In the genomic region with DNA sequence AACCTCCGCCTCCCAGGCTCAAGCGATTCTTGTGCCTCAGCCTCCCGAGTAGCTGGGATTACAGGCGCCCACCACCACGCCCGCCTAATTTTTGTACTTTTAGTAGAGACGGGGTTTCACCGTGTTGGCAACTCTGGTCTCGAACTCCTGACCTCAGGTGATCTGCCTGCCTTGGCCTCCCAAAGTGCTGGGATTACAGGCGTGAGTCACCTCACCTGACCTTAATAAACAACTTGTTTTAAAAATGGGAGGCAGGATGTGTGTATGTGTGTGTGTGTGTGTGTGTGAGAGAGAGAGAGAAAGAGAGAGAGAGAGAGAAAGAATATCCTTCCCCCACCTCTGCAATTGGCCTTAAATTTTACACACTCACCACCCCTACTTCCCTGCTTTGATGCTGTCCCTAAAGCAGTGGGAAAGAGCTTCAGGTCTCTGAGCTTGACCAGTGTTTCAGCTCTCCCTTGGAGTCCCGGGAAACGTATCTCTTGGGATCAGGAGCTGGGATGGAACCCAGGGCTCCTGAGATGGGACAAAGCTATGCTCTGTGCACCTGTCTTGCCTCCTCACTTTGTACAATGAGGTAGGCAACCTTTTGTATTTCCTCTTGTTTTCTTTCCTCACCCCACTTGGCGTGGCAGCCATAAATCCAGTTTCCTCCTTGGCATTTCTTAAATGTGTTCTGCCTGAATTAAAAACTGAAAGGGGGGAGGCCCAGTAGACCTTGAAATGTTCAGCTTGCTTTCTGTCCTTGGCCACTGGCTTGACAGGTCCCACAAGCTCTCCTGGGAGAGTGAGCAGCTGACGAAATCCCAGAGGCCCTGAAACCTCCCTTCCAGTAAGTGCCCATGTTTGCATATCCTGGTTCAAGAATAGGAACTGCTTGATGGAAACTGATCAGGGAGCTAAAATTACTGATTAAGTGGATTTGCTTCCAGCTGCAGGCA, we compare ENCODE assay signal across 10 cellular contexts. TPM values are rescaled to one million over a fixed set of nuclear protein-coding genes. Genes with fewer than 3 reads are reported as not detected.
DNase-seq lines count a peak whose midpoint lies in the region; ATAC-seq, FAIRE-seq and TF ChIP-seq lines count a peak whose summit lies in the region.
"Had no signal": no experiment of that assay in that cellular context is flagged by ENCODE, and none has a peak within 500 bp of the region (broad histone marks: within the 10 kb centered on the region; RNA-seq: fewer than 3 reads in every experiment).

No MANE protein-coding gene starts in this region.

- in situ Hi-C loops in HepG2 (cut with HindIII; ENCODE audit: extremely low pct_ligation_motif_present, low pct_unique_long_range_greater_than_20kb) = no loop called here

- intact Hi-C loops in HepG2 (cut with micrococcal nuclease; ENCODE audit: unreplicated experiment) (no loop called here), upper lobe of right lung (cut with DNase I) (no loop called here)

- H4K20me1 ChIP-seq in HepG2 (ENCODE audit: insufficient read depth, low read length) = no peaks in the 10 kb centered on the region

- H3K9me3 ChIP-seq in HepG2 (ENCODE audit: low read length) = no peaks in the 10 kb centered on the region
- H3K9me3 ChIP-seq in upper lobe of right lung = no peaks in the 10 kb centered on the region

- peak in 1 of 2 experiments; percentile 85; a peak in 2 of 4 replicates for TF ChIP-seq EP300 in HepG2 (IDR thresholded peaks at IDR 0.05; ENCODE audit: low read depth in 2 of 2, low read length in 2 of 2)
- TF ChIP-seq EP300 in HepG2 (CRISPR knock-in tag; IDR thresholded peaks at IDR 0.05; ENCODE audit: borderline replicate concordance) = peak; percentile 87; the same call in 1 of the 2 replicates

- peaks cover 52% of the 10 kb centered on the region for H3K36me3 Mint-ChIP-seq in activated naive CD4-positive, alpha-beta T cell treated with anti-CD3 and anti-CD28 coated beads, Interleukin-2, amount 10 ng/mL, durations not matched to agents 7 days and 5 days

- WGBS in HepG2 (ENCODE audit: low lambda C conversion rate) = 36% methylated on average over 14 of the region's 14 CpGs

- H3K4me1 Mint-ChIP-seq in activated naive CD4-positive, alpha-beta T cell treated with anti-CD3 and anti-CD28 coated beads, Interleukin-2, amount 10 ng/mL, durations not matched to agents 7 days and 5 days = peaks cover 90% of the 10 kb centered on the region

- H3K36me3 ChIP-seq in HepG2 (replicated peaks in 1 of 2; ENCODE audit: control insufficient read depth in 1 of 2, insufficient read depth in 2 of 2, low read length in 2 of 2) (no peaks in the 10 kb centered on the region), upper lobe of right lung (no peaks in the 10 kb centered on the region)

- POLR2A ChIA-PET in HepG2 (lab: Yijun Ruan, JAX) = interaction anchor here (0.6 to 18.2 kb wide), 14 partner anchors 8 to 279 kb away, joined by 3 to 945 read pairs (median 4); a partner anchor contains a TSS

- TF ChIP-seq CTCF in VCaP (conservative IDR thresholded peaks at IDR 0.05) (no peak), HepG2 (CRISPR knock-in tag; IDR thresholded peaks at IDR 0.05) (no peak), upper lobe of right lung (IDR thresholded peaks at IDR 0.05) (no peak)

- peak overlapping the region in 2 of 3 experiments; percentile 42 to 44; a peak in 4 of 6 replicates for H3K4me3 ChIP-seq in HepG2 (replicated peaks in 1 of 3; ENCODE audit: insufficient read depth in 1 of 3, low read depth in 2 of 3, low read length in 3 of 3)
- no peak overlapping the region for H3K4me3 ChIP-seq in upper lobe of right lung

- TF ChIP-seq RAD21 in HepG2 (CRISPR knock-in tag; IDR thresholded peaks at IDR 0.05) = 0 out of 2 replicates have a peak, but pooled peaks have one; percentile 4

- H3K9ac ChIP-seq in HepG2 (ENCODE audit: insufficient read depth, low read depth, low read length) = peak overlapping the region; percentile 76

- no peaks in the 10 kb centered on the region for H3K9me3 Mint-ChIP-seq in activated naive CD4-positive, alpha-beta T cell treated with anti-CD3 and anti-CD28 coated beads, Interleukin-2, amount 10 ng/mL, durations not matched to agents 7 days and 5 days

- H3K4me2 ChIP-seq in HepG2 (ENCODE audit: low read depth, low read length) = peak overlapping the region; percentile 77

- H3K4me1 ChIP-seq in HepG2 (ENCODE audit: insufficient read depth, low read length) (peaks cover 100% of the 10 kb centered on the region), upper lobe of right lung (peaks cover 43% of the 10 kb centered on the region)

- H3K27ac Mint-ChIP-seq in activated naive CD4-positive, alpha-beta T cell treated with anti-CD3 and anti-CD28 coated beads, Interleukin-2, amount 10 ng/mL, durations not matched to agents 7 days and 5 days = peak overlapping the region; percentile 83

- CTCF ChIA-PET in activated naive CD4-positive, alpha-beta T cell treated with anti-CD3 and anti-CD28 coated beads, Interleukin-2, amount 10 ng/mL, durations not matched to agents 7 days and 5 days (lab: Charles Lee) = interaction anchor here (0.8 to 2.2 kb wide), 6 partner anchors 11 to 28 kb away, joined by 3 to 7 read pairs (median 5); a partner anchor contains a TSS
- CTCF ChIA-PET in HepG2 (lab: Yijun Ruan, JAX; ENCODE audit: low intra/inter-chr PET ratio, low total read pairs) = no interaction called here

- peak; percentile 48 for FAIRE-seq in HepG2 (lab: Jason Lieb, UNC)
- FAIRE-seq: G401.6 had no signal

- TF ChIP-seq POLR2A in HepG2 (IDR thresholded peaks at IDR 0.05; ENCODE audit: insufficient read depth in 1 of 2, low read depth in 2 of 2, low read length in 2 of 2) = peak in 1 of 2 experiments; percentile 30; a peak in 1 of 4 replicates

- H3K27ac ChIP-seq in VCaP (peak overlapping the region; percentile 96), HepG2 (ENCODE audit: extremely low read length, insufficient read depth, low read length) (peak overlapping the region; percentile 91), upper lobe of right lung (peak overlapping the region; percentile 79)

- no peaks in the 10 kb centered on the region for H3K27me3 ChIP-seq in HepG2 (ENCODE audit: control insufficient read depth in 1 of 2, insufficient read depth in 2 of 2, low read length in 2 of 2)
- H3K27me3 ChIP-seq in upper lobe of right lung = no peaks in the 10 kb centered on the region

- peak; percentile 49 for DNase-seq in activated naive CD4-positive, alpha-beta T cell treated with anti-CD3 and anti-CD28 coated beads, Interleukin-2, amount 10 ng/mL, durations not matched to agents 7 days and 5 days
- DNase-seq in activated naive CD4-positive, alpha-beta T cell (lab: John Stamatoyannopoulos, UW) = no peak
- DNase-seq in HepG2 (ENCODE audit: low spot score) (peak; percentile 79), upper lobe of right lung (peak; percentile 76), NCI-H446 (lab: John Stamatoyannopoulos, UW) (no peak)
- DNase-seq: foreskin fibroblast had no signal

- ATAC-seq in HepG2 = peak; percentile 33
- peak; percentile 84 for ATAC-seq in upper lobe of right lung
- ATAC-seq in HG03521 (IDR thresholded peaks at IDR 0.05; ENCODE audit: unreplicated experiment) = no peak
- ATAC-seq in HG03280 (IDR thresholded peaks at IDR 0.05; ENCODE audit: unreplicated experiment) = no peak

- peaks cover 4% of the 10 kb centered on the region for H3K79me2 ChIP-seq in HepG2 (ENCODE audit: insufficient read depth, low read length)

- BruUV-seq in HepG2 (replicated peaks; lab: Mats Ljungman, UMichigan) = TSS peak; percentile 67

- H3K27me3 Mint-ChIP-seq in activated naive CD4-positive, alpha-beta T cell treated with anti-CD3 and anti-CD28 coated beads, Interleukin-2, amount 10 ng/mL, durations not matched to agents 7 days and 5 days = no peaks in the 10 kb centered on the region

- peak overlapping the region; percentile 32 for H2AFZ ChIP-seq in HepG2 (ENCODE audit: low read length)

- H3K4me3 Mint-ChIP-seq in activated naive CD4-positive, alpha-beta T cell treated with anti-CD3 and anti-CD28 coated beads, Interleukin-2, amount 10 ng/mL, durations not matched to agents 7 days and 5 days = peak overlapping the region; percentile 37

RNA-seq across cellular contexts. Expression of a gene that starts 17.8 kb away (rescaled TPM):
- total RNA-seq in HepG2 (2016; rRNA removed; fragmentation: Illumina TruSeq; extraction: Trizol) (313 and 427 TPM in 2 replicates), upper lobe of right lung (255 TPM)
- total RNA-seq in HepG2 (2016; cell fraction: cytosol; rRNA removed; fragmentation: Illumina TruSeq; extraction: Trizol; ENCODE audit: low read depth) = 141 and 153 TPM in 2 replicates
- total RNA-seq in HepG2 (2016; cell fraction: insoluble cytoplasmic fraction; rRNA removed; fragmentation: Illumina TruSeq; extraction: Trizol) = 301 and 418 TPM in 2 replicates
- total RNA-seq in HepG2 (2016; cell fraction: membrane; rRNA removed; fragmentation: Illumina TruSeq; extraction: Trizol) = 264 and 299 TPM in 2 replicates
- total RNA-seq in HepG2 (2016; cell fraction: nucleus; rRNA removed; fragmentation: Illumina TruSeq; extraction: Trizol) = 351 and 393 TPM in 2 replicates
- polyA plus RNA-seq in HepG2 (2011; rRNA removed) = 394 and 416 TPM in 2 replicates
- polyA plus RNA-seq in HepG2 (2011; cell fraction: cytosol; rRNA removed) = 294 and 385 TPM in 2 replicates
- 177 and 227 TPM in 2 replicates for polyA plus RNA-seq in HepG2 (2011; cell fraction: nucleus; rRNA removed)
- polyA plus RNA-seq in HepG2 (2012) = 183 and 277 TPM in 2 replicates
- polyA plus RNA-seq in HepG2 (2016; cell fraction: cytosol; fragmentation: Illumina TruSeq; extraction: Trizol; ENCODE audit: low read depth) = 97.4 and 108 TPM in 2 replicates
- 293 and 310 TPM in 2 replicates for polyA plus RNA-seq in HepG2 (2016; cell fraction: insoluble cytoplasmic fraction; fragmentation: Illumina TruSeq; extraction: Trizol; ENCODE audit: low read depth)
- polyA plus RNA-seq in HepG2 (2016; cell fraction: membrane; fragmentation: Illumina TruSeq; extraction: Trizol; ENCODE audit: low read depth) = 142 and 166 TPM in 2 replicates
- 511 and 532 TPM in 2 replicates for polyA plus RNA-seq in HepG2 (2016; cell fraction: nucleus; fragmentation: Illumina TruSeq; extraction: Trizol; ENCODE audit: insufficient read depth, low read depth)
- polyA minus RNA-seq in HepG2 (2011; rRNA and poly(A)+ RNA removed; ENCODE audit: low replicate concordance) = 163 and 714 TPM in 2 replicates
- 357 and 375 TPM in 2 replicates for polyA minus RNA-seq in HepG2 (2011; cell fraction: cytosol; rRNA and poly(A)+ RNA removed)
- polyA minus RNA-seq in HepG2 (2011; cell fraction: nucleus; rRNA and poly(A)+ RNA removed) = 208 and 277 TPM in 2 replicates

RNA-seq across cellular contexts. Expression of a gene that starts 45.7 kb away (rescaled TPM):
- total RNA-seq in HepG2 (2016; rRNA removed; fragmentation: Illumina TruSeq; extraction: Trizol) (34.2 and 43.8 TPM in 2 replicates), upper lobe of right lung (19.7 TPM)
- total RNA-seq in HepG2 (2016; cell fraction: cytosol; rRNA removed; fragmentation: Illumina TruSeq; extraction: Trizol; ENCODE audit: low read depth) = 3.6 and 5.8 TPM in 2 replicates
- total RNA-seq in HepG2 (2016; cell fraction: insoluble cytoplasmic fraction; rRNA removed; fragmentation: Illumina TruSeq; extraction: Trizol) = 33.6 and 41.0 TPM in 2 replicates
- total RNA-seq in HepG2 (2016; cell fraction: membrane; rRNA removed; fragmentation: Illumina TruSeq; extraction: Trizol) = 21.8 and 22.8 TPM in 2 replicates
- total RNA-seq in HepG2 (2016; cell fraction: nucleus; rRNA removed; fragmentation: Illumina TruSeq; extraction: Trizol) = 18.7 and 21.9 TPM in 2 replicates
- 12.1 and 12.6 TPM in 2 replicates for polyA plus RNA-seq in HepG2 (2011; rRNA removed)
- polyA plus RNA-seq in HepG2 (2011; cell fraction: cytosol; rRNA removed) = 7.2 and 12.4 TPM in 2 replicates
- polyA plus RNA-seq in HepG2 (2011; cell fraction: nucleus; rRNA removed) = 3.6 and 7.1 TPM in 2 replicates
- 22.6 and 27.8 TPM in 2 replicates for polyA plus RNA-seq in HepG2 (2012)
- polyA plus RNA-seq in HepG2 (2016; cell fraction: cytosol; fragmentation: Illumina TruSeq; extraction: Trizol; ENCODE audit: low read depth) = 2.1 and 2.8 TPM in 2 replicates
- polyA plus RNA-seq in HepG2 (2016; cell fraction: insoluble cytoplasmic fraction; fragmentation: Illumina TruSeq; extraction: Trizol; ENCODE audit: low read depth) = 41.1 and 42.1 TPM in 2 replicates
- polyA plus RNA-seq in HepG2 (2016; cell fraction: membrane; fragmentation: Illumina TruSeq; extraction: Trizol; ENCODE audit: low read depth) = 10.2 and 11.0 TPM in 2 replicates
- polyA plus RNA-seq in HepG2 (2016; cell fraction: nucleus; fragmentation: Illumina TruSeq; extraction: Trizol; ENCODE audit: insufficient read depth, low read depth) = 24.6 and 26.0 TPM in 2 replicates
- 4.4 and 5.8 TPM in 2 replicates for polyA minus RNA-seq in HepG2 (2011; rRNA and poly(A)+ RNA removed; ENCODE audit: low replicate concordance)
- polyA minus RNA-seq in HepG2 (2011; cell fraction: cytosol; rRNA and poly(A)+ RNA removed) = 22.9 and 28.6 TPM in 2 replicates
- polyA minus RNA-seq in HepG2 (2011; cell fraction: nucleus; rRNA and poly(A)+ RNA removed) = 10.7 and 18.3 TPM in 2 replicates

Comparison
In these comparisons a context has a peak if more than half of its experiments do, and no peak if none do; other contexts are left out.
1. DNase-seq: peak in activated naive CD4-positive, alpha-beta T cell treated with anti-CD3 and anti-CD28 coated beads, Interleukin-2, amount 10 ng/mL, durations not matched to agents 7 days and 5 days (single experiment), HepG2 (single experiment) and upper lobe of right lung (single experiment); none in activated naive CD4-positive, alpha-beta T cell (0 of 4) and NCI-H446 (0 of 2).
2. ATAC-seq: peak in HepG2 (single experiment) and upper lobe of right lung (single experiment); none in HG03521 (single experiment) and HG03280 (single experiment).
3. Peak in every context shown above with its lines, with median percentiles within 50 percentile points of each other: H3K27ac ChIP-seq.